ENCODE assay signal across 8 cellular contexts in genomic region chr6:20946037-20946436, GRCh38.
DNase-seq lines count a peak whose midpoint lies in the region; ATAC-seq, FAIRE-seq and TF ChIP-seq lines count a peak whose summit lies in the region.

No MANE protein-coding gene starts in this region.

- TF ChIP-seq CTCF in AG09319 (IDR thresholded peaks at IDR 0.05; ENCODE audit: low read depth, low read length) = peak; percentile 3; the same call in 1 of the 2 replicates
- peak in 1 of 3 experiments; percentile 15; a peak in 1 of 6 replicates for TF ChIP-seq CTCF in GM12878 (IDR thresholded peaks at IDR 0.05 in 2 of 3, conservative IDR thresholded peaks at IDR 0.05 in 1 of 3; ENCODE audit: control insufficient read depth in 2 of 3, extremely low read depth in 1 of 3, insufficient read depth in 1 of 3, low read depth in 3 of 3, low read length in 3 of 3)

- no peaks in the 10 kb centered on the region; the same call in none of the 3 replicates for H3K9me3 ChIP-seq in GM12878 (replicated peaks; ENCODE audit: control insufficient read depth, insufficient read depth, low read length)

- no peaks in the 10 kb centered on the region for H3K4me1 ChIP-seq in GM12878 (ENCODE audit: control insufficient read depth, insufficient read depth, low read length)

- H3K4me3 ChIP-seq in GM12878 = no peak overlapping the region

- RAD21 ChIA-PET in GM12878 (lab: Charles Lee; ENCODE audit: unreplicated experiment) = interaction anchor here (1.1 kb wide), 1 partner anchor 69 kb away, joined by 3 read pairs; no protein-coding TSS in a partner anchor

- DNase-seq in AG09319 (ENCODE audit: extremely low read depth, low read depth) (no peak), GM19240 (ENCODE audit: insufficient read length, low spot score) (peak; percentile 12), GM12878 (ENCODE audit: low read depth, low spot score) (peak; percentile 43), pons (ENCODE audit: low spot score) (no peak), caudate nucleus (lab: John Stamatoyannopoulos, UW) (no peak), middle frontal gyrus (ENCODE audit: extremely low spot score, low spot score) (no peak), SHP77 treated with DMSO at 0.1 percent for 48 hours (lab: John Stamatoyannopoulos, UW) (no peak)

- no peaks in the 10 kb centered on the region for H3K36me3 ChIP-seq in GM12878 (ENCODE audit: control insufficient read depth in 2 of 2, insufficient read depth in 2 of 2, low read length in 1 of 2)

- TF ChIP-seq RAD21 in GM12878 (IDR thresholded peaks at IDR 0.05; ENCODE audit: insufficient read depth, low read depth, low read length) = 0 out of 2 replicates have a peak, but pooled peaks have one; percentile 21

- 56% methylated on average over 1 of the region's 1 CpG for WGBS in GM12878 (ENCODE audit: insufficient coverage, insufficient replicate concordance, low lambda C conversion rate, missing lambda C conversion rate)

- no peak for TF ChIP-seq POLR2A in GM12878 (IDR thresholded peaks at IDR 0.05; ENCODE audit: low read depth, low read length)

- POLR2A ChIA-PET in GM12878 (lab: Charles Lee) = no interaction called here

- CTCF ChIA-PET in GM12878 (lab: Yijun Ruan, JAX) = interaction anchor here (1.1 kb wide), 1 partner anchor 12 kb away, joined by 3 read pairs; no protein-coding TSS in a partner anchor

- H3K79me2 ChIP-seq in GM12878 (ENCODE audit: control insufficient read depth, insufficient read depth, low read length) = no peaks in the 10 kb centered on the region

- no peaks in the 10 kb centered on the region for H3K27me3 ChIP-seq in GM12878 (replicated peaks in 1 of 2; ENCODE audit: control insufficient read depth in 2 of 2, insufficient read depth in 2 of 2, low read length in 1 of 2)

- no peak overlapping the region for H3K9ac ChIP-seq in GM12878 (ENCODE audit: control insufficient read depth, insufficient read depth, low read length)

- intact Hi-C loops in GM12878 (cut with micrococcal nuclease; ENCODE audit: unreplicated experiment) = no loop called here

- no peak overlapping the region for H2AFZ ChIP-seq in GM12878 (ENCODE audit: control insufficient read depth, low read depth, low read length)

- ATAC-seq in HG03175 (IDR thresholded peaks at IDR 0.05; ENCODE audit: unreplicated experiment) (peak; percentile 84), GM12878 (peak; percentile 96)

- in situ Hi-C loops in GM12878 (cut with MboI) = no loop called here

- peak; percentile 21 to 63; a peak in 1 of 4 replicates for TF ChIP-seq EP300 in GM12878 (IDR thresholded peaks at IDR 0.05; ENCODE audit: borderline replicate concordance in 1 of 2, control insufficient read depth in 1 of 2, low read depth in 2 of 2, low read length in 2 of 2)

- no peak overlapping the region for H3K4me2 ChIP-seq in GM12878 (ENCODE audit: control insufficient read depth, insufficient read depth)

- H3K27ac ChIP-seq in GM12878 (ENCODE audit: control insufficient read depth, insufficient read depth) (no peak overlapping the region), caudate nucleus (ENCODE audit: low read depth, low read length) (no peak overlapping the region)

- SMC1A ChIA-PET in GM12878 (lab: Charles Lee; ENCODE audit: uncharacterized antibody, unreplicated experiment) = interaction anchor here (1.2 kb wide), 1 partner anchor 16 kb away, joined by 3 read pairs; no protein-coding TSS in a partner anchor

- FAIRE-seq in GM12878 (lab: Jason Lieb, UNC) = peak; percentile 65

- BruUV-seq in GM12878 (replicated peaks; lab: Mats Ljungman, UMichigan) = no TSS peak

- no peaks in the 10 kb centered on the region for H4K20me1 ChIP-seq in GM12878 (ENCODE audit: control insufficient read depth, insufficient read depth)

TF ChIP-seq in GM12878, 131 proteins besides CTCF, POLR2A, EP300 and RAD21 (continues in another document):
- TF ChIP-seq POLR2AphosphoS2 (IDR thresholded peaks at IDR 0.05; ENCODE audit: low read depth, low read length) (no peak), EED (IDR thresholded peaks at IDR 0.05; ENCODE audit: low read depth) (peak; percentile 88), NR2F1 (conservative IDR thresholded peaks at IDR 0.05) (peak; percentile 65; the same call in 1 of the 2 replicates), ATF7 (IDR thresholded peaks at IDR 0.05; ENCODE audit: low read depth) (0 out of 2 replicates have a peak, but pooled peaks have one; percentile 34), HDAC2 (IDR thresholded peaks at IDR 0.05) (no peak), JUNB (IDR thresholded peaks at IDR 0.05) (peak; percentile 64), PBX3 (IDR thresholded peaks at IDR 0.05; ENCODE audit: insufficient replicate concordance, low read depth, low read length) (no peak), BCL11A (IDR thresholded peaks at IDR 0.05; ENCODE audit: low read depth, low read length) (0 out of 2 replicates have a peak, but pooled peaks have one; percentile 24), RUNX3 (IDR thresholded peaks at IDR 0.05; ENCODE audit: low read length) (peak; percentile 96), ZNF24 (IDR thresholded peaks at IDR 0.05) (no peak), NFIC (IDR thresholded peaks at IDR 0.05; ENCODE audit: low read depth, low read length) (peak; percentile 72; the same call in 1 of the 2 replicates), PAX8 (IDR thresholded peaks at IDR 0.05) (no peak), DPF2 (IDR thresholded peaks at IDR 0.05) (peak; percentile 38), RFX5 (IDR thresholded peaks at IDR 0.05; ENCODE audit: low read depth, low read length) (no peak), PAX5 (IDR thresholded peaks at IDR 0.05; ENCODE audit: borderline replicate concordance, low read depth, low read length) (peak; percentile 20; the same call in 1 of the 2 replicates), PKNOX1 (IDR thresholded peaks at IDR 0.05) (no peak), NRF1 (conservative IDR thresholded peaks at IDR 0.05; ENCODE audit: low read depth, low read length) (no peak), TARDBP (IDR thresholded peaks at IDR 0.05; ENCODE audit: borderline replicate concordance) (no peak), IKZF2 (IDR thresholded peaks at IDR 0.05) (peak; percentile 84 to 92), MXI1 (IDR thresholded peaks at IDR 0.05; ENCODE audit: low read depth, low read length) (no peak), MTA2 (IDR thresholded peaks at IDR 0.05; ENCODE audit: low read depth) (peak; percentile 75), POU2F2 (IDR thresholded peaks at IDR 0.05; ENCODE audit: borderline replicate concordance, low read depth, low read length) (0 out of 3 replicates have a peak, but pooled peaks have one; percentile 14), BCL3 (IDR thresholded peaks at IDR 0.05; ENCODE audit: borderline replicate concordance, insufficient read depth, low read depth, low read length, poor library complexity, severe bottlenecking) (no peak), BMI1 (IDR thresholded peaks at IDR 0.05; ENCODE audit: borderline replicate concordance) (no peak), ETV6 (conservative IDR thresholded peaks at IDR 0.05 in 1 of 2, IDR thresholded peaks at IDR 0.05 in 1 of 2; ENCODE audit: borderline replicate concordance in 1 of 2, low read depth in 1 of 2) (peak in 1 of 2 experiments; percentile 58; a peak in 1 of 4 replicates), IRF4 (IDR thresholded peaks at IDR 0.05; ENCODE audit: low read depth, low read length) (peak; percentile 34; the same call in 1 of the 2 replicates), CBFB (IDR thresholded peaks at IDR 0.05; ENCODE audit: low read depth) (peak; percentile 86), IRF5 (IDR thresholded peaks at IDR 0.05; ENCODE audit: borderline replicate concordance) (0 out of 2 replicates have a peak, but pooled peaks have one; percentile 51)

Comparison
In these comparisons a context has a peak if more than half of its experiments do, and no peak if none do; other contexts are left out.
1. DNase-seq: peak in GM19240 (single experiment) and GM12878 (single experiment); none in AG09319 (single experiment), pons (single experiment), caudate nucleus (0 of 61), middle frontal gyrus (single experiment) and SHP77 treated with DMSO at 0.1 percent for 48 hours (single experiment).